Comparison of ENCODE assay signal across 8 cellular contexts in the genomic region with DNA sequence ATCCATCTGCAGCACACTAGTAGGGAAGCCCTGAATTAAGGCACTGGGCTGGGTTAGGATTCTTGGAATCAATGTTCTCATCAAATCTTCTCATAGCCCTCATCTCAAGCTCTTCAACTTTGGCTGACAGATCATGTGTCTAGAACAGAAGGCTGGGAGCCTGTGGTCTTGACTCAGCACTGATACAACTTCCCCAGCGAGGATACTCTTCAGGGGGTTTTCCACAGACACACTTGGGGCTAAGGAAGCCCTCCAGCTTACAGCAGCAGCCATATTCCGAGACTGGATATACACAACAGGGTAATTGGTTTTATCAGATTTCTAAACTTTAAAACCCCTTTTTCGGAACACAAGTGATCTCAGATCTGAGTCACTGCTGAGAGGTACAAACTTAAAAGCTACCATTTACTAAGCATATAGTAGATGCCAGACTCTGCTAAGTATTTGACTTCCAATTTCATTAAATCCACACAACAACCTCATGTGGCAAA. TPM values are rescaled to one million over a fixed set of nuclear protein-coding genes. Genes with fewer than 3 reads are reported as not detected.
DNase-seq lines count a peak whose midpoint lies in the region; ATAC-seq and TF ChIP-seq lines count a peak whose summit lies in the region.

No MANE protein-coding gene starts in this region.

- no peak for TF ChIP-seq POLR2A in gastrocnemius medialis (IDR thresholded peaks at IDR 0.05)

- H3K9me3 ChIP-seq in gastrocnemius medialis (no peaks in the 10 kb centered on the region), PC-9 (ENCODE audit: insufficient read depth, low read depth) (no peaks in the 10 kb centered on the region)

- H3K36me3 ChIP-seq in gastrocnemius medialis (no peaks in the 10 kb centered on the region), PC-9 (ENCODE audit: low read depth) (no peaks in the 10 kb centered on the region)

- in situ Hi-C loops in gastrocnemius medialis (cut with MboI; ENCODE audit: low sequenced_read_pairs in 4 of 4) = no loop called here

- no peak overlapping the region for H3K27ac Mint-ChIP-seq in activated naive CD8-positive, alpha-beta T cell treated with anti-CD3 and anti-CD28 coated beads, Interleukin-2, amount 10 ng/mL, durations not matched to agents 7 days and 5 days

- peaks cover 2% of the 10 kb centered on the region for H3K27me3 Mint-ChIP-seq in activated naive CD8-positive, alpha-beta T cell treated with anti-CD3 and anti-CD28 coated beads, Interleukin-2, amount 10 ng/mL, durations not matched to agents 7 days and 5 days

- H3K9me2 ChIP-seq in PC-9 (ENCODE audit: insufficient read depth) = no peaks in the 10 kb centered on the region

- no peak overlapping the region for H2AFZ ChIP-seq in PC-9

- CTCF ChIA-PET in PC-9 (lab: Charles Lee) = interaction anchor here (0.6 to 0.7 kb wide), 2 partner anchors 40 to 43 kb away, joined by 3 to 6 read pairs; no protein-coding TSS in a partner anchor

- peaks cover 51% of the 10 kb centered on the region for H3K4me1 Mint-ChIP-seq in activated naive CD8-positive, alpha-beta T cell treated with anti-CD3 and anti-CD28 coated beads, Interleukin-2, amount 10 ng/mL, durations not matched to agents 7 days and 5 days

- no peaks in the 10 kb centered on the region for H3F3A ChIP-seq in PC-9 (ENCODE audit: insufficient read depth, low read depth)

- H3K4me3 Mint-ChIP-seq in activated naive CD8-positive, alpha-beta T cell treated with anti-CD3 and anti-CD28 coated beads, Interleukin-2, amount 10 ng/mL, durations not matched to agents 7 days and 5 days = peak overlapping the region; percentile 52

- ATAC-seq in activated naive CD8-positive, alpha-beta T cell treated with anti-CD3 and anti-CD28 coated beads, Interleukin-2, amount 10 ng/mL, durations not matched to agents 7 days and 5 days (ENCODE audit: low read depth) = no peak
- ATAC-seq in gastrocnemius medialis = no peak
- no peak for ATAC-seq in GM18858 (IDR thresholded peaks at IDR 0.05; ENCODE audit: unreplicated experiment)

- POLR2A ChIA-PET in activated naive CD8-positive, alpha-beta T cell treated with anti-CD3 and anti-CD28 coated beads, Interleukin-2, amount 10 ng/mL, durations not matched to agents 7 days and 5 days (lab: Charles Lee) = interaction anchor here (1.2 to 3.9 kb wide), 10 partner anchors 20 to 60 kb away, joined by 4 to 12 read pairs (median 7); partner anchors contain the start of gene TMBIM6
- POLR2A ChIA-PET in PC-9 (lab: Charles Lee; ENCODE audit: unreplicated experiment) = no interaction called here

- intact Hi-C loops in gastrocnemius medialis (cut with DNase I; ENCODE audit: low total_unique reads) = loop anchor here (5.0 kb wide), 1 partner anchor 41 kb away; no protein-coding TSS in a partner anchor
- intact Hi-C loops in PC-9 (cut with micrococcal nuclease; ENCODE audit: unreplicated experiment) = loop anchor here (10.0 kb wide), 1 partner anchor 339 kb away; the partner anchor contains the start of gene SPATS2

- H3K9me3 Mint-ChIP-seq in activated naive CD8-positive, alpha-beta T cell treated with anti-CD3 and anti-CD28 coated beads, Interleukin-2, amount 10 ng/mL, durations not matched to agents 7 days and 5 days = no peaks in the 10 kb centered on the region

- H3K36me3 Mint-ChIP-seq in activated naive CD8-positive, alpha-beta T cell treated with anti-CD3 and anti-CD28 coated beads, Interleukin-2, amount 10 ng/mL, durations not matched to agents 7 days and 5 days = peaks cover 3% of the 10 kb centered on the region

- H3K27me3 ChIP-seq in gastrocnemius medialis (no peaks in the 10 kb centered on the region), PC-9 (ENCODE audit: insufficient read depth, low read depth) (0 out of 2 replicates have a peak, but pooled peaks cover 3% of the 10 kb centered on the region)

- TF ChIP-seq CTCF in gastrocnemius medialis (IDR thresholded peaks at IDR 0.05 in 4 of 5, conservative IDR thresholded peaks at IDR 0.05 in 1 of 5) (no peak), PC-9 (conservative IDR thresholded peaks at IDR 0.05) (no peak)

- no peak overlapping the region for H3K4me3 ChIP-seq in gastrocnemius medialis
- H3K4me3 ChIP-seq in PC-9 = no peak overlapping the region

- no peaks in the 10 kb centered on the region for H4K20me1 ChIP-seq in PC-9 (ENCODE audit: insufficient read depth)

- peaks cover 40 to 42% of the 10 kb centered on the region in 2 donors for H3K4me1 ChIP-seq in gastrocnemius medialis
- H3K4me1 ChIP-seq in PC-9 (replicated peaks; ENCODE audit: insufficient read depth) = 0 out of 2 replicates have a peak, but pooled peaks cover 4% of the 10 kb centered on the region

- BruUV-seq in PC-9 (replicated peaks; lab: Mats Ljungman, UMichigan) = no TSS peak

- H3K4me2 ChIP-seq in PC-9 = no peak overlapping the region

- DNase-seq in CD1c-positive myeloid dendritic cell (ENCODE audit: extremely low spot score) (peak; percentile 72), NCI-H82 treated with DMSO at 0.1 percent for 48 hours (lab: John Stamatoyannopoulos, UW; ENCODE audit: unreplicated experiment) (peak; percentile 43), gastrocnemius medialis (no peak), PC-9 (no peak), NCI-H345 treated with DMSO at 0.1 percent for 48 hours (lab: John Stamatoyannopoulos, UW; ENCODE audit: unreplicated experiment) (no peak), epidermal melanocyte (ENCODE audit: insufficient read length, low spot score) (no peak)
- DNase-seq in activated naive CD8-positive, alpha-beta T cell treated with anti-CD3 and anti-CD28 coated beads, Interleukin-2, amount 10 ng/mL, durations not matched to agents 7 days and 5 days = no peak

- no peaks in the 10 kb centered on the region for H3K79me2 ChIP-seq in PC-9 (ENCODE audit: low read depth)

- H3K27ac ChIP-seq in gastrocnemius medialis = peak overlapping the region in 3 of 4 donors; percentile 6 to 89 (median 20)
- no peak overlapping the region for H3K27ac ChIP-seq in PC-9

RNA-seq across cellular contexts. Expression of gene FMNL3, which starts 3.5 kb away (rescaled TPM):
- 10 to 100 TPM; 43.5 to 43.8 TPM for total RNA-seq in activated naive CD8-positive, alpha-beta T cell treated with anti-CD3 and anti-CD28 coated beads, Interleukin-2, amount 10 ng/mL, durations not matched to agents 7 days and 5 days
- 1 to 10 TPM; 2.0 to 5.5 (median 4.9) TPM for total RNA-seq in gastrocnemius medialis
- total RNA-seq in PC-9 (2021) = 5.6 and 6.5 TPM in 2 replicates

RNA-seq across cellular contexts. Expression of gene TMBIM6, which starts 37.7 kb away (rescaled TPM):
- total RNA-seq in activated naive CD8-positive, alpha-beta T cell treated with anti-CD3 and anti-CD28 coated beads, Interleukin-2, amount 10 ng/mL, durations not matched to agents 7 days and 5 days = 100 to 1,000 TPM; 426 to 431 TPM
- total RNA-seq in gastrocnemius medialis (100 to 1,000 TPM; 181 to 310 (median 224) TPM), PC-9 (2021) (685 and 690 TPM in 2 replicates)

Comparison
In these comparisons a context has a peak if more than half of its experiments do, and no peak if none do; other contexts are left out.
1. DNase-seq: peak in CD1c-positive myeloid dendritic cell (single experiment) and NCI-H82 treated with DMSO at 0.1 percent for 48 hours (single experiment); none in activated naive CD8-positive, alpha-beta T cell treated with anti-CD3 and anti-CD28 coated beads, Interleukin-2, amount 10 ng/mL, durations not matched to agents 7 days and 5 days (single experiment), gastrocnemius medialis (0 of 2), PC-9 (0 of 2), NCI-H345 treated with DMSO at 0.1 percent for 48 hours (single experiment) and epidermal melanocyte (single experiment).